ENCODE assay signal across 8 cellular contexts in the genomic region with DNA sequence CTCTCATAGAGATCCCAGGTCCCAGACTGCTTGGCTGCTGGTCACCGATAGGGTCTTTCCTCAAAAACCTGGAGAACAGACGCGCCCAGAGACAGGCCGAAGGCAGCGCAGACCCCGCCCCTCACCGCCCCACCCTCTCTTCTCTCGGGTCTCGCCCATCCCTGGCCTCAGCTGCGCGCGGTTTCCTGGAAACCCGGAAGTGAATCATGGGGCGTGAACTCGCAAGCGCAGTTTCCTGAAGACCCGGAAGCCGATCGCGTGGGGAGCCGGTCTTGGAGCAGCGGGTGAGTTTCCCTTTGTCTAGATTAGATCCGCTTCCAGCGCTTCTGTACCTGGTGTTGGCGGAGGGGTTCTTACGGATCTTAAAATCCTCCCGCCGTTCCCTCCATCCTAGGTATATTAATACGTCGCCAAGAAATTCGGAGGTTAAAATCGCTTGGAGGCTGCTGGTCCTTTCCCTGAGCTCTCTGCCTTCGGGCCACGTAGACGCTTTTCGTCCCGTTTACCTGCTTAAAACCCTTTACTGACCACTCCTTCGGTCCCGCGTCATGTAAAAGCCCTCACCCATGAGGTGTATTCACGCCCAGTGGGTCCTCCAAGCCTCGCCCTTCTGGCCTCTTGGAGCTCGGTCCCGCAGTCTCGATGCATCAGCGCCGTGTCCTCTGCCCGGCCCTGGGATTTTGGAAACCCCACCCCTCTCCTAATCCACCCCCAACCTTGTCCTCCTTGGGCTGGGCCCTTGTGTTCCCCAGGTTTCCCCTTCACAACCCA. TPM values are rescaled to one million over a fixed set of nuclear protein-coding genes. Genes with fewer than 3 reads are reported as not detected.
DNase-seq lines count a peak whose midpoint lies in the region; ATAC-seq and TF ChIP-seq lines count a peak whose summit lies in the region.

A gene (plus strand): TSS at position 230 of the 771 bp plus-strand sequence. CDS start 48,293 bp downstream, outside the sequence.

- intact Hi-C loops in left ventricle myocardium superior (cut with micrococcal nuclease) (no loop called here), uterus (cut with DNase I; ENCODE audit: low total_unique reads) (no loop called here)

- no peaks in the 10 kb centered on the region for H3K36me3 ChIP-seq in uterus

- peaks cover 0 to 15% of the 10 kb centered on the region in 2 donors for H3K9me3 ChIP-seq in uterus

- H3K27ac ChIP-seq in uterus, result no peak within 1 kb of the TSS

- ATAC-seq in left ventricle myocardium superior (peak; percentile 98), HG02840 (IDR thresholded peaks at IDR 0.05; ENCODE audit: low FRiP score, unreplicated experiment) (no peak), HG02759 (IDR thresholded peaks at IDR 0.05; ENCODE audit: unreplicated experiment) (no peak)

- TF ChIP-seq CTCF in retinal pigment epithelial cell (conservative IDR thresholded peaks at IDR 0.05; ENCODE audit: low read depth, low read length) (no peak), uterus (IDR thresholded peaks at IDR 0.05) (no peak)

- DNase-seq in T-helper 1 cell, result peak; percentile 42 to 61 (median 49)
- peak; percentile 85 for DNase-seq in amniotic epithelial cell (ENCODE audit: low read depth)
- DNase-seq in left ventricle myocardium superior, result peak; percentile 88
- DNase-seq in retinal pigment epithelial cell (ENCODE audit: low read depth), result peak; percentile 33
- peak; percentile 68 to 72 for DNase-seq in uterus

- H3K27me3 ChIP-seq in uterus, result no peaks in the 10 kb centered on the region

- no peak for TF ChIP-seq POLR2A in uterus (IDR thresholded peaks at IDR 0.05)

- H3K4me3 ChIP-seq in GM08714 (ENCODE audit: low read length) (peak within 1 kb of the TSS; percentile 41; the same call in 1 of the 2 replicates), retinal pigment epithelial cell (ENCODE audit: low read length) (peak within 1 kb of the TSS; percentile 77), uterus (peak within 1 kb of the TSS; percentile 44 to 55)

- H3K4me1 ChIP-seq in uterus, result no peaks in the 10 kb centered on the region

RNA-seq across cellular contexts. Expression of the gene that starts here (rescaled TPM):
- total RNA-seq in left ventricle myocardium superior (2.2 TPM), uterus (10 to 100 TPM in 2 of 4 donors, 1 to 10 TPM in 2; 6.7 to 17.1 (median 10.6) TPM)

Comparison
In these comparisons a context has a peak if more than half of its experiments do, and no peak if none do; other contexts are left out.
1. DNase-seq: peak in every context shown above with its lines; median percentile 88 in left ventricle myocardium superior; 85 in amniotic epithelial cell; 70 in uterus; 49 in T-helper 1 cell; 33 in retinal pigment epithelial cell.